Comparison of ENCODE assay signal across 8 cellular contexts in the genomic region with DNA sequence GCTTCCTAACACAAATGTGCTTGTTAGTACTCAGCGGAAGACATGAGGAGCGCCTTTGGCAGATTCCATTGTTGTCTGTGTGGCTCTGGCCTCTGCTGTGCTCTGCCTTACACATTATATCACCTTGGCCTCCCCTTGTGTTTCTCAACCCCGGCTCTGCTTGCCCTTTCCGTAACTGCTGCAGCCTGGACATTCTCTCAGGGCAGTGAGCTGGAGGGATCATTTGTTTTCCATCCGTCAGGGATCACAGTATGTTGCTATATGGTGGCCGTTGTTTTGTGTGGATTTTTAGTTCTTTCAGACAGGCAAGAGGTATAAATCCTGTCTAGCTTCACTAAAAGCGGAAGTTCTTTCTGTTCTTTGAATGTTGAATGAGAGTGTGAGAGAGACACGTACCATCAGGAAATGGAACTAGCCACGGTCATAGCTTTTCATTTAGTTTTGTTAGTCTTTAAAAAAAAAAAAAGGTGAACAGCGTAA.
DNase-seq lines count a peak whose midpoint lies in the region; ATAC-seq and TF ChIP-seq lines count a peak whose summit lies in the region.

No MANE protein-coding gene starts in this region.

- H4K20me1 ChIP-seq in neural progenitor cell (ENCODE audit: low read depth), result peaks cover 14% of the 10 kb centered on the region

- H3K27me3 ChIP-seq in neural progenitor cell (no peaks in the 10 kb centered on the region), dorsolateral prefrontal cortex (no peaks in the 10 kb centered on the region), MG63 (no peaks in the 10 kb centered on the region), aorta (ENCODE audit: control insufficient read depth in 1 of 2, insufficient read depth in 2 of 2, low read length in 1 of 2) (no peaks in the 10 kb centered on the region)

- H3K4me1 ChIP-seq in neural progenitor cell, result peaks cover 25% of the 10 kb centered on the region
- no peaks in the 10 kb centered on the region for H3K4me1 ChIP-seq in aorta (ENCODE audit: control insufficient read depth in 1 of 2, insufficient read depth in 2 of 2, low read length in 2 of 2)

- H2AFZ ChIP-seq in neural progenitor cell (replicated peaks), result no peak overlapping the region

- DNase-seq in T-helper 17 cell, result no peak
- no peak for DNase-seq in neural progenitor cell (ENCODE audit: low spot score)
- DNase-seq in dorsolateral prefrontal cortex, result no peak
- DNase-seq in MG63, result no peak
- DNase-seq in aorta, result no peak

- no peak overlapping the region for H3K4me3 ChIP-seq in neural progenitor cell
- H3K4me3 ChIP-seq in dorsolateral prefrontal cortex, result no peak overlapping the region
- H3K4me3 ChIP-seq in MG63, result no peak overlapping the region
- no peak overlapping the region for H3K4me3 ChIP-seq in aorta (ENCODE audit: low read length in 2 of 2)

- peaks cover 14% of the 10 kb centered on the region for H3F3A ChIP-seq in neural progenitor cell (ENCODE audit: low read depth)

- H3K27me3 Mint-ChIP-seq in T-helper 17 cell (no peaks in the 10 kb centered on the region), neural progenitor cell (ENCODE audit: insufficient read depth, low read depth) (peaks cover 4% of the 10 kb centered on the region)

- H3K9me3 Mint-ChIP-seq in neural progenitor cell, result peaks cover 49% of the 10 kb centered on the region

- peaks cover 9% of the 10 kb centered on the region for H3K36me3 ChIP-seq in neural progenitor cell
- H3K36me3 ChIP-seq in MG63, result no peaks in the 10 kb centered on the region
- H3K36me3 ChIP-seq in aorta (ENCODE audit: control insufficient read depth in 1 of 2, insufficient read depth in 2 of 2, low read length in 1 of 2), result no peaks in the 10 kb centered on the region

- peaks cover 4% of the 10 kb centered on the region for H3K9me3 ChIP-seq in T-helper 17 cell (ENCODE audit: control insufficient read depth, low read length, poor library complexity, severe bottlenecking)
- H3K9me3 ChIP-seq in neural progenitor cell (ENCODE audit: low read depth), result peaks cover 11% of the 10 kb centered on the region
- peaks cover 14% of the 10 kb centered on the region for H3K9me3 ChIP-seq in MG63
- H3K9me3 ChIP-seq in aorta (ENCODE audit: control insufficient read depth, low read length), result peaks cover 1% of the 10 kb centered on the region

- intact Hi-C loops in dorsolateral prefrontal cortex (cut with DNase I), result no loop called here
- intact Hi-C loops in aorta (cut with DNase I), result no loop called here

- H3K4me2 ChIP-seq in neural progenitor cell, result no peak overlapping the region

- WGBS in aorta, 2 donors, result 85 to 87% methylated on average over 10 of the region's 10 CpGs

- H3K4me1 Mint-ChIP-seq in T-helper 17 cell, result peaks cover 34% of the 10 kb centered on the region
- peaks cover 30% of the 10 kb centered on the region for H3K4me1 Mint-ChIP-seq in neural progenitor cell

- ATAC-seq in GM18870 (IDR thresholded peaks at IDR 0.05; ENCODE audit: unreplicated experiment) (peak; percentile 69), HG02852 (IDR thresholded peaks at IDR 0.05; ENCODE audit: unreplicated experiment) (peak; percentile 64), T-helper 17 cell (peak; percentile 59), HG03039 (IDR thresholded peaks at IDR 0.05; ENCODE audit: unreplicated experiment) (no peak), aorta (ENCODE audit: low FRiP score) (no peak)

- H3K79me2 ChIP-seq in neural progenitor cell (ENCODE audit: low read depth), result peaks cover 92% of the 10 kb centered on the region

- H3K4me3 Mint-ChIP-seq in T-helper 17 cell, result no peak overlapping the region
- no peak overlapping the region for H3K4me3 Mint-ChIP-seq in neural progenitor cell

- no peak overlapping the region for H3K9ac ChIP-seq in neural progenitor cell

- H3K27ac Mint-ChIP-seq in T-helper 17 cell, result peak overlapping the region; percentile 29
- peak overlapping the region; percentile 51 for H3K27ac Mint-ChIP-seq in neural progenitor cell

- TF ChIP-seq CTCF in neural progenitor cell (IDR thresholded peaks at IDR 0.05) (no peak), dorsolateral prefrontal cortex (IDR thresholded peaks at IDR 0.05 in 54 of 56, conservative IDR thresholded peaks at IDR 0.05 in 2 of 56; ENCODE audit: low read depth in 1 of 56, partially characterized antibody in 56 of 56) (no peak)

- H3K27ac ChIP-seq in neural progenitor cell (no peak overlapping the region), dorsolateral prefrontal cortex (peak overlapping the region in 3 of 59 donors; percentile 9 to 55 (median 27)), aorta (ENCODE audit: low read depth in 1 of 2, low read length in 2 of 2) (no peak overlapping the region)

- H3K36me3 Mint-ChIP-seq in T-helper 17 cell (ENCODE audit: low read depth), result peaks cover 6% of the 10 kb centered on the region
- peaks cover 59% of the 10 kb centered on the region for H3K36me3 Mint-ChIP-seq in neural progenitor cell

Comparison
In these comparisons a context has a peak if more than half of its experiments do, and no peak if none do; other contexts are left out.
1. ATAC-seq: peak in GM18870 (single experiment), HG02852 (single experiment) and T-helper 17 cell (single experiment); none in HG03039 (single experiment) and aorta (single experiment).